In genomic region chr11:64566042-64566914, GRCh38 we compare ENCODE assay signal across 8 cellular contexts. TPM values are rescaled to one million over a fixed set of nuclear protein-coding genes. Genes with fewer than 3 reads are reported as not detected.
DNase-seq lines count a peak whose midpoint lies in the region; ATAC-seq and TF ChIP-seq lines count a peak whose summit lies in the region.

No MANE protein-coding gene starts in this region.

- no peak overlapping the region for H3K4me2 ChIP-seq in osteoblast (ENCODE audit: insufficient read depth, low read length)

- H3K79me2 ChIP-seq in osteoblast (ENCODE audit: insufficient read depth, low read length): no peaks in the 10 kb centered on the region

- H4K20me1 ChIP-seq in osteoblast (ENCODE audit: insufficient read depth, low read length): no peaks in the 10 kb centered on the region

- peak; percentile 39 for DNase-seq in GM04503 (ENCODE audit: low read depth)
- DNase-seq in NCI-H1694 treated with DMSO at 0.1 percent for 48 hours (lab: John Stamatoyannopoulos, UW): peak; percentile 61
- peak; percentile 19 to 24 for DNase-seq in activated CD4-positive, alpha-beta T cell treated with anti-CD3 and anti-CD28 coated beads, Interleukin-2, amount 50 U/mL, for 4 hours
- peak; percentile 53 to 63 for DNase-seq in foreskin fibroblast
- peak; percentile 96 for DNase-seq in osteoblast (ENCODE audit: insufficient read length, low spot score, missing footprints)
- no peak for DNase-seq in NCI-H2081 (lab: John Stamatoyannopoulos, UW)
- DNase-seq in T1000 (lab: John Stamatoyannopoulos, UW): no peak

- TF ChIP-seq CTCF in foreskin fibroblast (IDR thresholded peaks at IDR 0.05; ENCODE audit: low read depth, low read length) (no peak), osteoblast (IDR thresholded peaks at IDR 0.05; ENCODE audit: extremely low read depth, low read depth, low read length) (no peak)

- no peaks in the 10 kb centered on the region for H3K9me3 ChIP-seq in osteoblast (ENCODE audit: low read depth, low read length)

- no peak overlapping the region for H3K27ac ChIP-seq in osteoblast (ENCODE audit: low read depth, low read length)

- no peaks in the 10 kb centered on the region for H3K4me1 ChIP-seq in osteoblast (ENCODE audit: insufficient read depth, low read length)

- H3K27me3 ChIP-seq in osteoblast (ENCODE audit: insufficient read depth, low read length): peaks cover 5% of the 10 kb centered on the region

- no peak overlapping the region for H2AFZ ChIP-seq in osteoblast (ENCODE audit: low read length)

- no peaks in the 10 kb centered on the region for H3K36me3 ChIP-seq in osteoblast (ENCODE audit: insufficient read depth, low read length)

- no peak for ATAC-seq in GM21390 (IDR thresholded peaks at IDR 0.05; ENCODE audit: unreplicated experiment)

- no peak overlapping the region for H3K4me3 ChIP-seq in foreskin fibroblast (ENCODE audit: low read depth in 1 of 2, low read length in 2 of 2)
- H3K4me3 ChIP-seq in osteoblast (ENCODE audit: insufficient read depth, low read length): no peak overlapping the region

RNA-seq across cellular contexts. Expression of gene SLC22A11, which starts 10.5 kb away (rescaled TPM):
- total RNA-seq in osteoblast: not detected in 2 replicates

RNA-seq across cellular contexts. Expression of gene SLC22A12, which starts 24.7 kb away (rescaled TPM):
- total RNA-seq in osteoblast: not detected in 2 replicates

Comparison
In these comparisons a context has a peak if more than half of its experiments do, and no peak if none do; other contexts are left out.
1. DNase-seq: peak in GM04503 (single experiment), NCI-H1694 treated with DMSO at 0.1 percent for 48 hours (single experiment), activated CD4-positive, alpha-beta T cell treated with anti-CD3 and anti-CD28 coated beads, Interleukin-2, amount 50 U/mL, for 4 hours (2 of 2), foreskin fibroblast (2 of 2) and osteoblast (single experiment); none in NCI-H2081 (0 of 2) and T1000 (single experiment).